Comparison of ENCODE assay signal across 26 cellular contexts in the genomic region with DNA sequence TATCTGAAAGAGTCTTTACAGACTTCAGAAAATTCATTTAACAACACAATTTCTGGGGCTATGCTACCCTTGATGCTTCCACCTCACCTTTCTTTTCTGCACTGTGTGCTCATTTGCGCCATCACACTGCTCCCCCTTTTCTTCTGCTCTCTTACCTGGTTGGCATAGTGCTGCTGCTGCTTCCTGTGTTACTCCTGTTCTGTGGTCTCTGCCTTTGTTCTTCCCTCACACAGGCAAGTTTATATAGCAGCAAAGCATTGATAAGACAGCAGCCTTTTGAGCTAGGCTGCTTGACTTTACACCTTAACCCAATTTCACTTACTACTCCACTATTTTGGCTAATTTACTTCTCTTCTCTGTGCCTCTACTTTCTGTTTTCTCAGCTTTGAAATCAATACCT. TPM values are rescaled to one million over a fixed set of nuclear protein-coding genes. Genes with fewer than 3 reads are reported as not detected.
"Had no signal": no experiment of that assay in that cellular context is flagged by ENCODE, and none has a peak within 500 bp of the region (broad histone marks: within the 10 kb centered on the region; RNA-seq: fewer than 3 reads in every experiment).

No MANE protein-coding gene starts in this region.

- H3K36me3 Mint-ChIP-seq: activated naive CD8-positive, alpha-beta T cell; mesothelial cell of epicardium; natural killer cell treated with Interleukin-12 subunit alpha and Interleukin-12 subunit beta and Interleukin-15 and Interleukin-18, amount 100 ng/mL, for 72 hours had no signal

- ATAC-seq: activated T-cell treated with anti-CD3 and anti-CD28 coated beads, Interleukin-2, amount 50 U/mL, for 4 hours; left lung; natural killer cell treated with Interleukin-12 subunit alpha and Interleukin-12 subunit beta and Interleukin-15 and Interleukin-18, amount 100 ng/mL, for 72 hours; psoas muscle; stimulated activated naive CD8-positive, alpha-beta T cell treated with anti-CD3 and anti-CD28 coated beads, Interleukin-15, Interleukin-2, amounts not matched to agents 100 U/mL and 50 U/mL, for 24 hours had no signal

- H3K27me3 Mint-ChIP-seq: dendritic cell treated with granulocyte-macrophage colony-stimulating factor and Interleukin-4, amounts not matched to agents 40 ng/mL and 50 ng/mL, for 4 days had no signal

- H3K9me3 ChIP-seq: adrenal gland, ascending aorta, heart left ventricle, left lung, psoas muscle, right atrium auricular region, spleen, thyroid gland had no signal

- H3K4me3 Mint-ChIP-seq: activated naive CD8-positive, alpha-beta T cell; activated T-cell treated with anti-CD3 and anti-CD28 coated beads, Interleukin-2, amount 50 U/mL, for 4 hours; dendritic cell treated with granulocyte-macrophage colony-stimulating factor and Interleukin-4, amounts not matched to agents 40 ng/mL and 50 ng/mL, for 4 days; mesothelial cell of epicardium; natural killer cell treated with Interleukin-12 subunit alpha and Interleukin-12 subunit beta and Interleukin-15 and Interleukin-18, amount 100 ng/mL, for 72 hours had no signal

- H3K4me1 ChIP-seq: adrenal gland, left lung, psoas muscle, right atrium auricular region, spleen had no signal

- H3K27ac ChIP-seq: adrenal gland, ascending aorta, brain microvascular endothelial cell, heart left ventricle, left lung, psoas muscle, right atrium auricular region, spleen had no signal

- H3K27me3 ChIP-seq: adrenal gland, ascending aorta, brain microvascular endothelial cell, heart left ventricle, left lung, right atrium auricular region, spleen, thyroid gland had no signal

- H3K4me3 ChIP-seq: adrenal gland, ascending aorta, heart left ventricle, left lung, lung, psoas muscle, right atrium auricular region, spleen, thyroid gland had no signal

- H3K36me3 ChIP-seq: adrenal gland, ascending aorta, left lung, right atrium auricular region, spleen, thyroid gland had no signal

- DNase-seq: activated CD4-positive, alpha-beta T cell treated with anti-CD3 and anti-CD28 coated beads for 4 hours; activated CD4-positive, alpha-beta T cell treated with anti-CD3 and anti-CD28 coated beads, Interleukin-2, amount 50 U/mL, for 48 hours; activated CD4-positive, CD25-positive, alpha-beta regulatory T cell; activated CD8-positive, alpha-beta memory T cell treated with anti-CD3 and anti-CD28 coated beads, Interleukin-2, amount 50 U/mL, for 48 hours; activated naive CD4-positive, alpha-beta T cell; activated T-cell treated with anti-CD3 and anti-CD28 coated beads, Interleukin-2, amount 50 U/mL, for 4 hours; adrenal gland; brain microvascular endothelial cell; effector CD4-positive, alpha-beta T cell; left lung; spleen; stimulated activated CD4-positive, alpha-beta T cell treated with anti-CD3 and anti-CD28 coated beads, Interleukin-4, amount 100 ng/mL, for 1 hour; stimulated activated naive CD8-positive, alpha-beta T cell treated with anti-CD3 and anti-CD28 coated beads, Interleukin-15, Interleukin-2, amounts not matched to agents 100 U/mL and 50 U/mL, for 24 hours; T1000 had no signal

- H3K27ac Mint-ChIP-seq: activated naive CD8-positive, alpha-beta T cell; activated T-helper 2 cell treated with anti-CD3 and anti-CD28 coated beads, Interferon-gamma antibody, Interleukin-2, Interleukin-4, amounts not matched to agents 10 μg/mL and 5 μg/mL and 100 μg/mL, durations not matched to agents 14 hours and 24 hours and 36 hours; dendritic cell treated with granulocyte-macrophage colony-stimulating factor and Interleukin-4, amounts not matched to agents 40 ng/mL and 50 ng/mL, for 4 days; mesothelial cell of epicardium; natural killer cell treated with Interleukin-12 subunit alpha and Interleukin-12 subunit beta and Interleukin-15 and Interleukin-18, amount 100 ng/mL, for 72 hours had no signal

- H3K9me3 Mint-ChIP-seq: activated T-cell treated with anti-CD3 and anti-CD28 coated beads, Interleukin-2, amount 50 U/mL, for 4 hours; activated T-helper 2 cell treated with anti-CD3 and anti-CD28 coated beads, Interferon-gamma antibody, Interleukin-2, Interleukin-4, amounts not matched to agents 10 μg/mL and 5 μg/mL and 100 μg/mL, durations not matched to agents 14 hours and 24 hours and 36 hours; dendritic cell treated with granulocyte-macrophage colony-stimulating factor and Interleukin-4, amounts not matched to agents 40 ng/mL and 50 ng/mL, for 4 days; mesothelial cell of epicardium had no signal

RNA-seq across cellular contexts. Expression of a gene that starts 18.3 kb away (rescaled TPM):
- total RNA-seq: activated CD8-positive, alpha-beta memory T cell treated with anti-CD3 and anti-CD28 coated beads for 36 hours; activated T-cell treated with anti-CD3 and anti-CD28 coated beads, Interleukin-2, amount 50 U/mL, for 4 hours; activated T-helper 2 cell treated with anti-CD3 and anti-CD28 coated beads, Interferon-gamma antibody, Interleukin-2, Interleukin-4, amounts not matched to agents 10 μg/mL and 5 μg/mL and 100 μg/mL, durations not matched to agents 14 hours and 24 hours and 36 hours; natural killer cell treated with Interleukin-12 subunit alpha and Interleukin-12 subunit beta and Interleukin-15 and Interleukin-18, amount 100 ng/mL, for 72 hours had no signal
